12 cellular contexts compared by ENCODE assay signal in genomic region chr9:121358747-121359146, GRCh38. TPM values are rescaled to one million over a fixed set of nuclear protein-coding genes. Genes with fewer than 3 reads are reported as not detected.
A peak's percentile ranks its signal among the peaks of the same experiment; 100 is the strongest.
DNase-seq lines count a peak whose midpoint lies in the region; ATAC-seq and TF ChIP-seq lines count a peak whose summit lies in the region.
"Had no signal": no experiment of that assay in that cellular context is flagged by ENCODE, and none has a peak within 500 bp of the region (broad histone marks: within the 10 kb centered on the region; RNA-seq: fewer than 3 reads in every experiment).

No MANE protein-coding gene starts in this region.

- TF ChIP-seq POLR2A in spleen (IDR thresholded peaks at IDR 0.05) = no peak

- H3K4me3 ChIP-seq in OCI-LY1 (ENCODE audit: low read depth, low read length, poor library complexity, severe bottlenecking) = no peak overlapping the region
- H3K4me3 ChIP-seq in fibroblast of lung (replicated peaks in 1 of 4; ENCODE audit: control extremely low read depth in 1 of 4, insufficient read depth in 1 of 4, low read depth in 3 of 4, low read length in 4 of 4) = no peak overlapping the region
- peak overlapping the region in 2 of 8 donors; percentile 4 to 46 for H3K4me3 ChIP-seq in spleen

- H3K27ac ChIP-seq in OCI-LY1 (ENCODE audit: low read depth, low read length, poor library complexity, severe bottlenecking) (no peak overlapping the region), fibroblast of lung (ENCODE audit: insufficient read depth, low read length) (peak overlapping the region; percentile 43), spleen (peak overlapping the region; percentile 65 to 97 (median 94))

- 28 to 45% (median 37%) methylated on average over 3 of the region's 3 CpGs for WGBS in spleen, 5 donors

- peak; percentile 50 for ATAC-seq in GM21360 (IDR thresholded peaks at IDR 0.05; ENCODE audit: unreplicated experiment)
- ATAC-seq in HG02571 (IDR thresholded peaks at IDR 0.05; ENCODE audit: unreplicated experiment) = no peak
- ATAC-seq in HG03457 (IDR thresholded peaks at IDR 0.05; ENCODE audit: unreplicated experiment) = no peak

- H3K9ac ChIP-seq in OCI-LY1 (ENCODE audit: low read length) (no peak overlapping the region), fibroblast of lung (ENCODE audit: insufficient read depth, low read length) (no peak overlapping the region)

- H2AFZ ChIP-seq in OCI-LY1 (ENCODE audit: low read length) = no peak overlapping the region
- H2AFZ ChIP-seq in fibroblast of lung (ENCODE audit: low read length) = no peak overlapping the region

- no peaks in the 10 kb centered on the region for H3F3A ChIP-seq in OCI-LY1 (ENCODE audit: insufficient read depth, low read length)

- peaks cover 25% of the 10 kb centered on the region for H3K4me1 ChIP-seq in OCI-LY1 (ENCODE audit: insufficient read depth, low read length, severe bottlenecking)
- peaks cover 44% of the 10 kb centered on the region for H3K4me1 ChIP-seq in fibroblast of lung (ENCODE audit: control insufficient read depth, extremely low read depth, insufficient read depth, low read length)
- H3K4me1 ChIP-seq in spleen = peaks cover 55 to 100% (median 98%) of the 10 kb centered on the region in 6 donors

- DNase-seq in fibroblast of lung (ENCODE audit: low read depth in 2 of 2) (no peak), spleen (no peak), superior temporal gyrus (ENCODE audit: extremely low spot score) (no peak), NCI-H1092 treated with DMSO at 0.1 percent for 48 hours (lab: John Stamatoyannopoulos, UW) (no peak)
- DNase-seq: activated CD8-positive, alpha-beta memory T cell treated with anti-CD3 and anti-CD28 coated beads, Interleukin-2, amount 50 U/mL, for 48 hours; GDM1; H9; KG1 had no signal

- intact Hi-C loops in spleen (cut with DNase I; ENCODE audit: low total_unique reads) = no loop called here

- H3K4me2 ChIP-seq in OCI-LY1 (ENCODE audit: low read length) (peak overlapping the region; percentile 19; the same call in 1 of the 2 replicates), fibroblast of lung (ENCODE audit: extremely low read depth, insufficient read depth, low read length) (peak overlapping the region; percentile 62)

- no peaks in the 10 kb centered on the region for H4K20me1 ChIP-seq in OCI-LY1 (ENCODE audit: insufficient read depth, low read length)
- H4K20me1 ChIP-seq in fibroblast of lung (ENCODE audit: control insufficient read depth, extremely low read depth, insufficient read depth, low read length) = no peaks in the 10 kb centered on the region

- H3K9me2 ChIP-seq in OCI-LY1 (ENCODE audit: low read depth, low read length) = no peaks in the 10 kb centered on the region

- H3K9me3 ChIP-seq in OCI-LY1 (ENCODE audit: low read length) (no peaks in the 10 kb centered on the region), fibroblast of lung (ENCODE audit: control insufficient read depth, insufficient read depth, low read depth, low read length) (no peaks in the 10 kb centered on the region), spleen (no peaks in the 10 kb centered on the region)

- H3K79me2 ChIP-seq in OCI-LY1 (ENCODE audit: insufficient read depth, low read length) = no peaks in the 10 kb centered on the region
- H3K79me2 ChIP-seq in fibroblast of lung (ENCODE audit: control insufficient read depth, insufficient read depth, low read length) = peaks cover 63% of the 10 kb centered on the region

- H3K36me3 ChIP-seq in OCI-LY1 (ENCODE audit: insufficient read depth, low read length) = peaks cover 3% of the 10 kb centered on the region; the same call in 1 of the 2 replicates
- peaks cover 2% of the 10 kb centered on the region for H3K36me3 ChIP-seq in fibroblast of lung (ENCODE audit: control insufficient read depth, insufficient read depth, low read length)
- peaks cover 0 to 28% (median 4%) of the 10 kb centered on the region in 6 donors for H3K36me3 ChIP-seq in spleen

- no peaks in the 10 kb centered on the region for H3K27me3 ChIP-seq in OCI-LY1 (ENCODE audit: insufficient read depth, low read length)
- H3K27me3 ChIP-seq in fibroblast of lung (ENCODE audit: control insufficient read depth, insufficient read depth, low read length) = no peaks in the 10 kb centered on the region
- no peaks in the 10 kb centered on the region for H3K27me3 ChIP-seq in spleen (replicated peaks in 1 of 7)

- no peak for TF ChIP-seq CTCF in OCI-LY1 (IDR thresholded peaks at IDR 0.05; ENCODE audit: low read length)
- no peak for TF ChIP-seq CTCF in fibroblast of lung (conservative IDR thresholded peaks at IDR 0.05 in 1 of 2, IDR thresholded peaks at IDR 0.05 in 1 of 2; ENCODE audit: low read depth in 1 of 2, low read length in 2 of 2)
- no peak for TF ChIP-seq CTCF in spleen (IDR thresholded peaks at IDR 0.05 in 8 of 11, conservative IDR thresholded peaks at IDR 0.05 in 3 of 11)

RNA-seq across cellular contexts. Expression of gene STOM, which starts 11.3 kb away (rescaled TPM):
- total RNA-seq in fibroblast of lung (215 and 248 TPM in 2 replicates), spleen (100 to 1,000 TPM; 265 to 493 (median 335) TPM)
- polyA plus RNA-seq in fibroblast of lung (224 and 536 TPM in 2 replicates), spleen (10 to 100 TPM; 42.7 to 91.6 (median 80.7) TPM)
- 151 and 362 TPM in 2 replicates for polyA plus RNA-seq in fibroblast of lung (2012)
- polyA minus RNA-seq in fibroblast of lung (ENCODE audit: low replicate concordance) = 62.3 and 103 TPM in 2 replicates
